Comparison of ENCODE assay signal across 1 cellular context in the genomic region with DNA sequence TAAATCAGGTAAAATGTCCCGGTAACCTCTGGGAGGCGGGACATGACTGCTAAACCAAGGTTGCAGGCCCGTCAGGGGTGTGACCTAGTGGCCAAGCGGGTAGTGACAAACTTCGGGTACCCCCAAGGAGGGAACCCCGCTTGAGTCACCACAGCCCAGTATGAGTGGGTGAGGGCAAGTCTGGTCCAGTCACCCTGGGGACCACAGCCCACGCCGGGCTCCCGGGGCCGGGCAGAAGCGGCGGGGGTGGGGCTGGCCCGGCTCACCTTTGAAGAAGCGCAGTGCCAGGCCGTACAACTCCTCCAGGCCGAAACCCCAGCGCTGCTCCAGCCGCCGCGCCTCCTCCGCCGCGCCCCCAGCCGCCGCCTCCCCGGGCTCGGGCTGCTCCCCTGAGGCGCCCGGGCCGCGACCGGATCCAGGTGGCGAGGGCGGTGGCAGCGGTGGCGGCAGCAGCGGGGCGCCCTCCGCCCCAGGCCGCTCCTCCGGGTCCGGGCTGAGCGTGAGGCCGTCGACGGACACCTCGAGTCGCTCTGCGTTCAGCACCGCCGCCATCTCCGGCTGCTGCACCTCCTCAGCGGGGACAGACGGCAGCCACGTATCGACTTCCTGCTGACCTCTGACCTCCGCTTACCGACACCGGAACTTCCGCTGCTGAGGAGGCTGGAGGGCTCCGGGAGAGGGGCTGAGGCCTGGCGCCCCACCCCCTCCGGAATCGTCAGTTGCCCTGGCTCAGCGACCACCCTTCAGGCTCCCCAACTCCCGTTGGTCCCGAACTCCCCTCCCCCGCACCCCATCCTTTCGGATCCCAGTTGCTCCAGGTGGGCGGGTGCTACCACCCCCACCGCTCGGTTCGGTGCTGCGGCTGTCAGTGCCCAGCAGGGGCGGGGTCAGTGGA.
TF ChIP-seq lines count a peak whose summit lies in the region.

A gene (minus strand): TSS at position 618 of the 895 bp plus-strand sequence. CDS start 66 bp downstream, at position 552.

TF ChIP-seq in GM12878, 131 proteins besides CTCF, POLR2A, EP300 and RAD21 (continued from another document and continues in another):
- TF ChIP-seq, protein P1, sequence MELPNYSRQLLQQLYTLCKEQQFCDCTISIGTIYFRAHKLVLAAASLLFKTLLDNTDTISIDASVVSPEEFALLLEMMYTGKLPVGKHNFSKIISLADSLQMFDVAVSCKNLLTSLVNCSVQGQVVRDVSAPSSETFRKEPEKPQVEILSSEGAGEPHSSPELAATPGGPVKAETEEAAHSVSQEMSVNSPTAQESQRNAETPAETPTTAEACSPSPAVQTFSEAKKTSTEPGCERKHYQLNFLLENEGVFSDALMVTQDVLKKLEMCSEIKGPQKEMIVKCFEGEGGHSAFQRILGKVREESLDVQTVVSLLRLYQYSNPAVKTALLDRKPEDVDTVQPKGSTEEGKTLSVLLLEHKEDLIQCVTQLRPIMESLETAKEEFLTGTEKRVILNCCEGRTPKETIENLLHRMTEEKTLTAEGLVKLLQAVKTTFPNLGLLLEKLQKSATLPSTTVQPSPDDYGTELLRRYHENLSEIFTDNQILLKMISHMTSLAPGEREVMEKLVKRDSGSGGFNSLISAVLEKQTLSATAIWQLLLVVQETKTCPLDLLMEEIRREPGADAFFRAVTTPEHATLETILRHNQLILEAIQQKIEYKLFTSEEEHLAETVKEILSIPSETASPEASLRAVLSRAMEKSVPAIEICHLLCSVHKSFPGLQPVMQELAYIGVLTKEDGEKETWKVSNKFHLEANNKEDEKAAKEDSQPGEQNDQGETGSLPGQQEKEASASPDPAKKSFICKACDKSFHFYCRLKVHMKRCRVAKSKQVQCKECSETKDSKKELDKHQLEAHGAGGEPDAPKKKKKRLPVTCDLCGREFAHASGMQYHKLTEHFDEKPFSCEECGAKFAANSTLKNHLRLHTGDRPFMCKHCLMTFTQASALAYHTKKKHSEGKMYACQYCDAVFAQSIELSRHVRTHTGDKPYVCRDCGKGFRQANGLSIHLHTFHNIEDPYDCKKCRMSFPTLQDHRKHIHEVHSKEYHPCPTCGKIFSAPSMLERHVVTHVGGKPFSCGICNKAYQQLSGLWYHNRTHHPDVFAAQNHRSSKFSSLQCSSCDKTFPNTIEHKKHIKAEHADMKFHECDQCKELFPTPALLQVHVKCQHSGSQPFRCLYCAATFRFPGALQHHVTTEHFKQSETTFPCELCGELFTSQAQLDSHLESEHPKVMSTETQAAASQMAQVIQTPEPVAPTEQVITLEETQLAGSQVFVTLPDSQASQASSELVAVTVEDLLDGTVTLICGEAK (IDR thresholded peaks at IDR 0.05; ENCODE audit: borderline replicate concordance), result peak; percentile 91
- TF ChIP-seq IKZF2 (IDR thresholded peaks at IDR 0.05) (peak in 1 of 2 experiments; percentile 36; a peak in 2 of 4 replicates), ESRRA (IDR thresholded peaks at IDR 0.05; ENCODE audit: low read length) (no peak), SRF (IDR thresholded peaks at IDR 0.05; ENCODE audit: low read depth in 2 of 2, low read length in 2 of 2) (0 out of 4 replicates have a peak, but pooled peaks of 1 of the 2 experiments have one; percentile 2), HCFC1 (IDR thresholded peaks at IDR 0.05; ENCODE audit: low read length) (peak; percentile 67), SMARCA5 (IDR thresholded peaks at IDR 0.05) (peak; percentile 80; the same call in 1 of the 2 replicates), POLR2AphosphoS2 (IDR thresholded peaks at IDR 0.05; ENCODE audit: low read depth, low read length) (peak; percentile 87), NR2C2 (IDR thresholded peaks at IDR 0.05; ENCODE audit: borderline replicate concordance, control insufficient read depth, insufficient read length, low read depth) (peak; percentile 89), CEBPB (IDR thresholded peaks at IDR 0.05; ENCODE audit: borderline replicate concordance in 1 of 2, low read depth in 2 of 2, low read length in 2 of 2) (no peak), SREBF2 (IDR thresholded peaks at IDR 0.05; ENCODE audit: low read length) (no peak), ZNF622 (IDR thresholded peaks at IDR 0.05) (no peak), RB1 (IDR thresholded peaks at IDR 0.05; ENCODE audit: borderline replicate concordance) (peak; percentile 87; the same call in 1 of the 2 replicates), SMC3 (IDR thresholded peaks at IDR 0.05; ENCODE audit: borderline replicate concordance, low read length) (no peak), RCOR1 (conservative IDR thresholded peaks at IDR 0.05; ENCODE audit: low read depth, low read length) (no peak), ETV6 (conservative IDR thresholded peaks at IDR 0.05 in 1 of 2, IDR thresholded peaks at IDR 0.05 in 1 of 2; ENCODE audit: borderline replicate concordance in 1 of 2, low read depth in 1 of 2) (no peak), ASH2L (IDR thresholded peaks at IDR 0.05; ENCODE audit: borderline replicate concordance, low read depth) (peak; percentile 90; the same call in 1 of the 2 replicates), EGR1 (IDR thresholded peaks at IDR 0.05; ENCODE audit: borderline replicate concordance in 1 of 2, low read depth in 2 of 2, low read length in 2 of 2) (peak; percentile 2 to 55; a peak in 2 of 3 replicates), SMAD1 (IDR thresholded peaks at IDR 0.05; ENCODE audit: low read depth, partially characterized antibody) (no peak), TCF12 (IDR thresholded peaks at IDR 0.05; ENCODE audit: low read depth, low read length) (0 out of 2 replicates have a peak, but pooled peaks have one; percentile 44), NR2C1 (IDR thresholded peaks at IDR 0.05) (peak; percentile 97), STAT1 (conservative IDR thresholded peaks at IDR 0.05) (peak; percentile 64; the same call in 1 of the 2 replicates), RELA (IDR thresholded peaks at IDR 0.05; ENCODE audit: borderline replicate concordance, partially characterized antibody) (no peak), ZNF274 (IDR thresholded peaks at IDR 0.05; ENCODE audit: insufficient read depth, insufficient read length) (no peak), SUZ12 (IDR thresholded peaks at IDR 0.05; ENCODE audit: unreplicated experiment) (no peak), BMI1 (IDR thresholded peaks at IDR 0.05; ENCODE audit: borderline replicate concordance) (no peak), KLF5 (IDR thresholded peaks at IDR 0.05; ENCODE audit: partially characterized antibody) (peak; percentile 53), NFYA (IDR thresholded peaks at IDR 0.05; ENCODE audit: borderline replicate concordance, low read depth, low read length) (no peak), SREBF1 (IDR thresholded peaks at IDR 0.05; ENCODE audit: low read length) (no peak)
- TF ChIP-seq, protein P2, sequence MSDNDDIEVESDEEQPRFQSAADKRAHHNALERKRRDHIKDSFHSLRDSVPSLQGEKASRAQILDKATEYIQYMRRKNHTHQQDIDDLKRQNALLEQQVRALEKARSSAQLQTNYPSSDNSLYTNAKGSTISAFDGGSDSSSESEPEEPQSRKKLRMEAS (IDR thresholded peaks at IDR 0.05; ENCODE audit: low read depth, low read length), result 0 out of 2 replicates have a peak, but pooled peaks have one; percentile 33
- TF ChIP-seq, protein P3, sequence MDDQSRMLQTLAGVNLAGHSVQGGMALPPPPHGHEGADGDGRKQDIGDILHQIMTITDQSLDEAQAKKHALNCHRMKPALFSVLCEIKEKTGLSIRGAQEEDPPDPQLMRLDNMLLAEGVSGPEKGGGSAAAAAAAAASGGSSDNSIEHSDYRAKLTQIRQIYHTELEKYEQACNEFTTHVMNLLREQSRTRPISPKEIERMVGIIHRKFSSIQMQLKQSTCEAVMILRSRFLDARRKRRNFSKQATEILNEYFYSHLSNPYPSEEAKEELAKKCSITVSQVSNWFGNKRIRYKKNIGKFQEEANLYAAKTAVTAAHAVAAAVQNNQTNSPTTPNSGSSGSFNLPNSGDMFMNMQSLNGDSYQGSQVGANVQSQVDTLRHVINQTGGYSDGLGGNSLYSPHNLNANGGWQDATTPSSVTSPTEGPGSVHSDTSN (IDR thresholded peaks at IDR 0.05; ENCODE audit: insufficient replicate concordance, low read depth, low read length), result peak; percentile 53
- TF ChIP-seq, protein P4, sequence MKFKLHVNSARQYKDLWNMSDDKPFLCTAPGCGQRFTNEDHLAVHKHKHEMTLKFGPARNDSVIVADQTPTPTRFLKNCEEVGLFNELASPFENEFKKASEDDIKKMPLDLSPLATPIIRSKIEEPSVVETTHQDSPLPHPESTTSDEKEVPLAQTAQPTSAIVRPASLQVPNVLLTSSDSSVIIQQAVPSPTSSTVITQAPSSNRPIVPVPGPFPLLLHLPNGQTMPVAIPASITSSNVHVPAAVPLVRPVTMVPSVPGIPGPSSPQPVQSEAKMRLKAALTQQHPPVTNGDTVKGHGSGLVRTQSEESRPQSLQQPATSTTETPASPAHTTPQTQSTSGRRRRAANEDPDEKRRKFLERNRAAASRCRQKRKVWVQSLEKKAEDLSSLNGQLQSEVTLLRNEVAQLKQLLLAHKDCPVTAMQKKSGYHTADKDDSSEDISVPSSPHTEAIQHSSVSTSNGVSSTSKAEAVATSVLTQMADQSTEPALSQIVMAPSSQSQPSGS (IDR thresholded peaks at IDR 0.05; ENCODE audit: low read length), result no peak
- TF ChIP-seq, protein P5, sequence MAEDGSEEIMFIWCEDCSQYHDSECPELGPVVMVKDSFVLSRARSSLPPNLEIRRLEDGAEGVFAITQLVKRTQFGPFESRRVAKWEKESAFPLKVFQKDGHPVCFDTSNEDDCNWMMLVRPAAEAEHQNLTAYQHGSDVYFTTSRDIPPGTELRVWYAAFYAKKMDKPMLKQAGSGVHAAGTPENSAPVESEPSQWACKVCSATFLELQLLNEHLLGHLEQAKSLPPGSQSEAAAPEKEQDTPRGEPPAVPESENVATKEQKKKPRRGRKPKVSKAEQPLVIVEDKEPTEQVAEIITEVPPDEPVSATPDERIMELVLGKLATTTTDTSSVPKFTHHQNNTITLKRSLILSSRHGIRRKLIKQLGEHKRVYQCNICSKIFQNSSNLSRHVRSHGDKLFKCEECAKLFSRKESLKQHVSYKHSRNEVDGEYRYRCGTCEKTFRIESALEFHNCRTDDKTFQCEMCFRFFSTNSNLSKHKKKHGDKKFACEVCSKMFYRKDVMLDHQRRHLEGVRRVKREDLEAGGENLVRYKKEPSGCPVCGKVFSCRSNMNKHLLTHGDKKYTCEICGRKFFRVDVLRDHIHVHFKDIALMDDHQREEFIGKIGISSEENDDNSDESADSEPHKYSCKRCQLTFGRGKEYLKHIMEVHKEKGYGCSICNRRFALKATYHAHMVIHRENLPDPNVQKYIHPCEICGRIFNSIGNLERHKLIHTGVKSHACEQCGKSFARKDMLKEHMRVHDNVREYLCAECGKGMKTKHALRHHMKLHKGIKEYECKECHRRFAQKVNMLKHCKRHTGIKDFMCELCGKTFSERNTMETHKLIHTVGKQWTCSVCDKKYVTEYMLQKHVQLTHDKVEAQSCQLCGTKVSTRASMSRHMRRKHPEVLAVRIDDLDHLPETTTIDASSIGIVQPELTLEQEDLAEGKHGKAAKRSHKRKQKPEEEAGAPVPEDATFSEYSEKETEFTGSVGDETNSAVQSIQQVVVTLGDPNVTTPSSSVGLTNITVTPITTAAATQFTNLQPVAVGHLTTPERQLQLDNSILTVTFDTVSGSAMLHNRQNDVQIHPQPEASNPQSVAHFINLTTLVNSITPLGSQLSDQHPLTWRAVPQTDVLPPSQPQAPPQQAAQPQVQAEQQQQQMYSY (CRISPR knock-in tag; IDR thresholded peaks at IDR 0.05), result no peak
- TF ChIP-seq, protein P6, sequence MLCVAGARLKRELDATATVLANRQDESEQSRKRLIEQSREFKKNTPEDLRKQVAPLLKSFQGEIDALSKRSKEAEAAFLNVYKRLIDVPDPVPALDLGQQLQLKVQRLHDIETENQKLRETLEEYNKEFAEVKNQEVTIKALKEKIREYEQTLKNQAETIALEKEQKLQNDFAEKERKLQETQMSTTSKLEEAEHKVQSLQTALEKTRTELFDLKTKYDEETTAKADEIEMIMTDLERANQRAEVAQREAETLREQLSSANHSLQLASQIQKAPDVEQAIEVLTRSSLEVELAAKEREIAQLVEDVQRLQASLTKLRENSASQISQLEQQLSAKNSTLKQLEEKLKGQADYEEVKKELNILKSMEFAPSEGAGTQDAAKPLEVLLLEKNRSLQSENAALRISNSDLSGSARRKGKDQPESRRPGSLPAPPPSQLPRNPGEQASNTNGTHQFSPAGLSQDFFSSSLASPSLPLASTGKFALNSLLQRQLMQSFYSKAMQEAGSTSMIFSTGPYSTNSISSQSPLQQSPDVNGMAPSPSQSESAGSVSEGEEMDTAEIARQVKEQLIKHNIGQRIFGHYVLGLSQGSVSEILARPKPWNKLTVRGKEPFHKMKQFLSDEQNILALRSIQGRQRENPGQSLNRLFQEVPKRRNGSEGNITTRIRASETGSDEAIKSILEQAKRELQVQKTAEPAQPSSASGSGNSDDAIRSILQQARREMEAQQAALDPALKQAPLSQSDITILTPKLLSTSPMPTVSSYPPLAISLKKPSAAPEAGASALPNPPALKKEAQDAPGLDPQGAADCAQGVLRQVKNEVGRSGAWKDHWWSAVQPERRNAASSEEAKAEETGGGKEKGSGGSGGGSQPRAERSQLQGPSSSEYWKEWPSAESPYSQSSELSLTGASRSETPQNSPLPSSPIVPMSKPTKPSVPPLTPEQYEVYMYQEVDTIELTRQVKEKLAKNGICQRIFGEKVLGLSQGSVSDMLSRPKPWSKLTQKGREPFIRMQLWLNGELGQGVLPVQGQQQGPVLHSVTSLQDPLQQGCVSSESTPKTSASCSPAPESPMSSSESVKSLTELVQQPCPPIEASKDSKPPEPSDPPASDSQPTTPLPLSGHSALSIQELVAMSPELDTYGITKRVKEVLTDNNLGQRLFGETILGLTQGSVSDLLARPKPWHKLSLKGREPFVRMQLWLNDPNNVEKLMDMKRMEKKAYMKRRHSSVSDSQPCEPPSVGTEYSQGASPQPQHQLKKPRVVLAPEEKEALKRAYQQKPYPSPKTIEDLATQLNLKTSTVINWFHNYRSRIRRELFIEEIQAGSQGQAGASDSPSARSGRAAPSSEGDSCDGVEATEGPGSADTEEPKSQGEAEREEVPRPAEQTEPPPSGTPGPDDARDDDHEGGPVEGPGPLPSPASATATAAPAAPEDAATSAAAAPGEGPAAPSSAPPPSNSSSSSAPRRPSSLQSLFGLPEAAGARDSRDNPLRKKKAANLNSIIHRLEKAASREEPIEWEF (IDR thresholded peaks at IDR 0.05; ENCODE audit: insufficient replicate concordance, low read depth, low read length), result no peak
- TF ChIP-seq, protein P7, sequence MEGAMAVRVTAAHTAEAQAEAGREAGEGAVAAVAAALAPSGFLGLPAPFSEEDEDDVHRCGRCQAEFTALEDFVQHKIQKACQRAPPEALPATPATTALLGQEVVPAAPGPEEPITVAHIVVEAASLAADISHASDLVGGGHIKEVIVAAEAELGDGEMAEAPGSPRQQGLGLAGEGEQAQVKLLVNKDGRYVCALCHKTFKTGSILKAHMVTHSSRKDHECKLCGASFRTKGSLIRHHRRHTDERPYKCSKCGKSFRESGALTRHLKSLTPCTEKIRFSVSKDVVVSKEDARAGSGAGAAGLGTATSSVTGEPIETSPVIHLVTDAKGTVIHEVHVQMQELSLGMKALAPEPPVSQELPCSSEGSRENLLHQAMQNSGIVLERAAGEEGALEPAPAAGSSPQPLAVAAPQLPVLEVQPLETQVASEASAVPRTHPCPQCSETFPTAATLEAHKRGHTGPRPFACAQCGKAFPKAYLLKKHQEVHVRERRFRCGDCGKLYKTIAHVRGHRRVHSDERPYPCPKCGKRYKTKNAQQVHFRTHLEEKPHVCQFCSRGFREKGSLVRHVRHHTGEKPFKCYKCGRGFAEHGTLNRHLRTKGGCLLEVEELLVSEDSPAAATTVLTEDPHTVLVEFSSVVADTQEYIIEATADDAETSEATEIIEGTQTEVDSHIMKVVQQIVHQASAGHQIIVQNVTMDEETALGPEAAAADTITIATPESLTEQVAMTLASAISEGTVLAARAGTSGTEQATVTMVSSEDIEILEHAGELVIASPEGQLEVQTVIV (IDR thresholded peaks at IDR 0.05; ENCODE audit: borderline replicate concordance, partially characterized antibody), result peak; percentile 42
